25 cellular contexts compared by ENCODE assay signal in genomic region chr22:27132400-27132799, GRCh38.
"Had no signal": no experiment of that assay in that cellular context is flagged by ENCODE, and none has a peak within 500 bp of the region (broad histone marks: within the 10 kb centered on the region; RNA-seq: fewer than 3 reads in every experiment).

No MANE protein-coding gene starts in this region.

- H3K27me3 ChIP-seq: body of pancreas, ovary, right lobe of liver, uterus had no signal

- H3K27ac Mint-ChIP-seq: activated B cell treated with CpG ODN at 0.5 μM for 24 hours; activated CD8-positive, alpha-beta memory T cell treated with anti-CD3 and anti-CD28 coated beads, Interleukin-2, amount 10 ng/mL, durations not matched to agents 7 days and 5 days; activated CD8-positive, alpha-beta T cell treated with anti-CD3 and anti-CD28 coated beads, Interleukin-2, amount 10 ng/mL, durations not matched to agents 7 days and 5 days; activated naive CD8-positive, alpha-beta T cell; endodermal cell; T-helper 17 cell; type B pancreatic cell had no signal

- ATAC-seq: activated CD8-positive, alpha-beta memory T cell treated with anti-CD3 and anti-CD28 coated beads, Interleukin-2, amount 10 ng/mL, durations not matched to agents 7 days and 5 days; activated CD8-positive, alpha-beta T cell treated with anti-CD3 and anti-CD28 coated beads, Interleukin-2, amount 10 ng/mL, durations not matched to agents 7 days and 5 days; body of pancreas; esophagus mucosa; left cardiac atrium; left ventricle myocardium superior; right lobe of liver; stimulated activated naive CD8-positive, alpha-beta T cell treated with anti-CD3 and anti-CD28 coated beads, Interleukin-15, Interleukin-2, amounts not matched to agents 100 U/mL and 50 U/mL, for 24 hours; T-helper 17 cell had no signal

- DNase-seq: activated B cell treated with CpG ODN at 0.5 μM for 24 hours; activated CD4-positive, alpha-beta T cell treated with anti-CD3 and anti-CD28 coated beads, Interleukin-2, amount 50 U/mL, for 1 hour; activated CD8-positive, alpha-beta memory T cell treated with anti-CD3 and anti-CD28 coated beads, Interleukin-2, amount 10 ng/mL, durations not matched to agents 7 days and 5 days; activated CD8-positive, alpha-beta T cell treated with anti-CD3 and anti-CD28 coated beads, Interleukin-2, amount 10 ng/mL, durations not matched to agents 7 days and 5 days; activated naive CD4-positive, alpha-beta T cell; activated T-cell treated with anti-CD3 and anti-CD28 coated beads, Interleukin-2, amount 50 U/mL, for 48 hours; anterior cingulate cortex; body of pancreas; endodermal cell; foreskin fibroblast; hippocampal formation; left cardiac atrium; left ventricle myocardium superior; ovary; right lobe of liver; stimulated activated CD4-positive, alpha-beta T cell treated with anti-CD3 and anti-CD28 coated beads, Interleukin-4, amount 100 ng/mL, for 1 hour; stimulated activated naive CD8-positive, alpha-beta T cell treated with anti-CD3 and anti-CD28 coated beads, Interleukin-15, Interleukin-2, amounts not matched to agents 100 U/mL and 50 U/mL, for 24 hours; substantia nigra; T-helper 17 cell; uterus had no signal

- H3K4me3 Mint-ChIP-seq: activated B cell treated with CpG ODN at 0.5 μM for 24 hours; activated CD8-positive, alpha-beta memory T cell treated with anti-CD3 and anti-CD28 coated beads, Interleukin-2, amount 10 ng/mL, durations not matched to agents 7 days and 5 days; activated CD8-positive, alpha-beta T cell treated with anti-CD3 and anti-CD28 coated beads, Interleukin-2, amount 10 ng/mL, durations not matched to agents 7 days and 5 days; activated naive CD8-positive, alpha-beta T cell; endodermal cell; nephron; T-helper 17 cell; type B pancreatic cell had no signal

- H3K4me1 Mint-ChIP-seq: activated B cell treated with CpG ODN at 0.5 μM for 24 hours; activated CD8-positive, alpha-beta memory T cell treated with anti-CD3 and anti-CD28 coated beads, Interleukin-2, amount 10 ng/mL, durations not matched to agents 7 days and 5 days; endodermal cell; T-helper 17 cell had no signal

- H3K4me3 ChIP-seq: body of pancreas, ovary, right lobe of liver, uterus had no signal

- H3K36me3 Mint-ChIP-seq: activated CD8-positive, alpha-beta memory T cell treated with anti-CD3 and anti-CD28 coated beads, Interleukin-2, amount 10 ng/mL, durations not matched to agents 7 days and 5 days; activated naive CD8-positive, alpha-beta T cell; type B pancreatic cell had no signal

- H3K9me3 Mint-ChIP-seq: activated B cell treated with CpG ODN at 0.5 μM for 24 hours, endodermal cell, type B pancreatic cell had no signal

- H3K27ac ChIP-seq: body of pancreas, neutrophil, ovary, right lobe of liver, uterus had no signal

- H3K4me1 ChIP-seq: body of pancreas, right lobe of liver had no signal

- H3K36me3 ChIP-seq: neutrophil, ovary, right lobe of liver, uterus had no signal

- H3K9me3 ChIP-seq: neutrophil, right lobe of liver, uterus had no signal
